In the genomic region with DNA sequence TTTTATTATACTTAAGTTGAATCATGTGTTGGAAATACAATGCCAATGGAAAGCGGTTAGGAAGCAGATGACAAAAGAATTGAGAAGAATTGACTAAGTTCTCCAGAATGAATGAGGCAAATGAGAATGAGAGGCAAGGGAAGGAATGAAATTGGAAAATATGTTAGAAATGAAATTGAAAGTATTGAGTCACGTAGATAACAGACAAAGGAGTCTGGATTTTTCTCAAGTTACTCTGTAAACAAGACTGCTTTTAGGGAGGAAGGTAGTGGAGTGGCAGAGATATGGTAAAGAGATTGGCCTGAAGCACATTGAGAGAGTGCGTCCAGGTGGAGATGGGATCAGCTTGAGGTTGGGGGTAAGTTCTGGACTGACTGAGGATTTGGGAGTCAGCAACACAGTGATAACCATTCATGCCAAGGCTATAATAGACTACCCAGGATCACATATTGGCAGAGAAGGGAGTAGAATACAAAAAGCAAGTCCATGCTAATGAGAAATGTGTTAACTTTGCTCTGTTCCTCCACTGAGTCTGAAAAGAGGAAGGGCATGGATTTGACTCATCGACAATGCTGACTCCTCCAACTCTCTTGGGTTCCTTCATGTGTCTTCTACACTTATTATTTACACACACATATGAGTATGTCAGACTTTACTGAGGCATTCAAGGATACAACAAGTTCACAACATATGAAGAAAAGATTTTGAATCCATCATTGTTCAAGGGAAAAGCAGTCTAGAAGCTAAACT, we compare ENCODE assay signal across 23 cellular contexts.
A peak's percentile ranks its signal among the peaks of the same experiment; 100 is the strongest.
DNase-seq lines count a peak whose midpoint lies in the region; FAIRE-seq and TF ChIP-seq lines count a peak whose summit lies in the region.
"Had no signal": no experiment of that assay in that cellular context is flagged by ENCODE, and none has a peak within 500 bp of the region (broad histone marks: within the 10 kb centered on the region; RNA-seq: fewer than 3 reads in every experiment).

No MANE protein-coding gene starts in this region.

- DNase-seq in NCI-H510A treated with DMSO at 0.1 percent for 48 hours (lab: John Stamatoyannopoulos, UW) (peak; percentile 8), NCI-H510A (lab: John Stamatoyannopoulos, UW) (no peak), OCI-M1 (lab: John Stamatoyannopoulos, UW) (peak; percentile 0), choroid plexus epithelial cell (ENCODE audit: low read depth) (peak; percentile 54), urothelium cell line (ENCODE audit: low spot score) (no peak), SKM-1 (lab: John Stamatoyannopoulos, UW; ENCODE audit: unreplicated experiment) (no peak), cortex of kidney (lab: John Stamatoyannopoulos, UW) (no peak), NCI-H345 treated with DMSO at 0.1 percent for 48 hours (lab: John Stamatoyannopoulos, UW; ENCODE audit: unreplicated experiment) (no peak)
- DNase-seq: activated CD4-positive, alpha-beta T cell treated with anti-CD3 and anti-CD28 coated beads, Interleukin-2, amount 50 U/mL, for 48 hours; activated naive CD4-positive, alpha-beta T cell treated with anti-CD3 and anti-CD28 coated beads for 36 hours; activated T-cell treated with anti-CD3 and anti-CD28 coated beads, Interleukin-2, amount 50 U/mL, for 1 hour; DND-41; H7; hippocampal formation; KG1; NCI-H1417 treated with DMSO at 0.1 percent for 48 hours; NCI-H774; stimulated activated naive CD4-positive, alpha-beta T cell; upper lobe of left lung had no signal

- H3K4me3 ChIP-seq in choroid plexus epithelial cell (ENCODE audit: low read depth, low read length), result no peak overlapping the region
- H3K4me3 ChIP-seq: neural progenitor cell, upper lobe of left lung had no signal

- no peak for TF ChIP-seq CTCF in choroid plexus epithelial cell (conservative IDR thresholded peaks at IDR 0.05; ENCODE audit: low read depth, low read length)

- FAIRE-seq in urothelium cell line (lab: Jason Lieb, UNC), result peak; percentile 40
- FAIRE-seq: A204.1, GM18507, RCC 7860 had no signal

Comparison
In these comparisons a context has a peak if more than half of its experiments do, and no peak if none do; other contexts are left out.
1. DNase-seq: peak in NCI-H510A treated with DMSO at 0.1 percent for 48 hours (single experiment), OCI-M1 (single experiment) and choroid plexus epithelial cell (single experiment); none in NCI-H510A (single experiment), urothelium cell line (single experiment), SKM-1 (single experiment), cortex of kidney (single experiment) and NCI-H345 treated with DMSO at 0.1 percent for 48 hours (single experiment).